1 cellular context compared by ENCODE assay signal in the genomic region with DNA sequence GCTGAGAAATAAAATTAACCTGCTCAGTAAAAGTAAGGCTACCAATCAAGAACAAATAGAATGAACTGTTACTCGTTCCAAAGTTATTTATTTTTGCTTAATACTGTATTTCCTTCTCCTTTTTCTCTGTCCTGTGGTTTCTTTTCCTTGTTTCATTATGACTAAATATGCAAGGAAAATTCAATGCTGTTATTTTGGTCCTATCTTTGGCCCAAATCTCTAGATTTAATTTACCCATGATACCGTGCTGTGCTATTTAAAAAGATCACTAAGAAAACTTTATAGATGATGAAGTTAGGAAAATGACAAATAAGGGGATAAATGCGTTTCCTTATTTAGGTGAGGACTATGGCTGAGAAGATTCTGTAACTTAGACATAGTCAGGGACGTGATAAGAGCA.
TF ChIP-seq lines count a peak whose summit lies in the region.

No MANE protein-coding gene starts in this region.

TF ChIP-seq in GM12878, 131 proteins besides CTCF, POLR2A, EP300 and RAD21:
- TF ChIP-seq, protein P1, sequence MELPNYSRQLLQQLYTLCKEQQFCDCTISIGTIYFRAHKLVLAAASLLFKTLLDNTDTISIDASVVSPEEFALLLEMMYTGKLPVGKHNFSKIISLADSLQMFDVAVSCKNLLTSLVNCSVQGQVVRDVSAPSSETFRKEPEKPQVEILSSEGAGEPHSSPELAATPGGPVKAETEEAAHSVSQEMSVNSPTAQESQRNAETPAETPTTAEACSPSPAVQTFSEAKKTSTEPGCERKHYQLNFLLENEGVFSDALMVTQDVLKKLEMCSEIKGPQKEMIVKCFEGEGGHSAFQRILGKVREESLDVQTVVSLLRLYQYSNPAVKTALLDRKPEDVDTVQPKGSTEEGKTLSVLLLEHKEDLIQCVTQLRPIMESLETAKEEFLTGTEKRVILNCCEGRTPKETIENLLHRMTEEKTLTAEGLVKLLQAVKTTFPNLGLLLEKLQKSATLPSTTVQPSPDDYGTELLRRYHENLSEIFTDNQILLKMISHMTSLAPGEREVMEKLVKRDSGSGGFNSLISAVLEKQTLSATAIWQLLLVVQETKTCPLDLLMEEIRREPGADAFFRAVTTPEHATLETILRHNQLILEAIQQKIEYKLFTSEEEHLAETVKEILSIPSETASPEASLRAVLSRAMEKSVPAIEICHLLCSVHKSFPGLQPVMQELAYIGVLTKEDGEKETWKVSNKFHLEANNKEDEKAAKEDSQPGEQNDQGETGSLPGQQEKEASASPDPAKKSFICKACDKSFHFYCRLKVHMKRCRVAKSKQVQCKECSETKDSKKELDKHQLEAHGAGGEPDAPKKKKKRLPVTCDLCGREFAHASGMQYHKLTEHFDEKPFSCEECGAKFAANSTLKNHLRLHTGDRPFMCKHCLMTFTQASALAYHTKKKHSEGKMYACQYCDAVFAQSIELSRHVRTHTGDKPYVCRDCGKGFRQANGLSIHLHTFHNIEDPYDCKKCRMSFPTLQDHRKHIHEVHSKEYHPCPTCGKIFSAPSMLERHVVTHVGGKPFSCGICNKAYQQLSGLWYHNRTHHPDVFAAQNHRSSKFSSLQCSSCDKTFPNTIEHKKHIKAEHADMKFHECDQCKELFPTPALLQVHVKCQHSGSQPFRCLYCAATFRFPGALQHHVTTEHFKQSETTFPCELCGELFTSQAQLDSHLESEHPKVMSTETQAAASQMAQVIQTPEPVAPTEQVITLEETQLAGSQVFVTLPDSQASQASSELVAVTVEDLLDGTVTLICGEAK (IDR thresholded peaks at IDR 0.05; ENCODE audit: borderline replicate concordance) = peak; percentile 53; the same call in 1 of the 2 replicates
- peak; percentile 54 for TF ChIP-seq RUNX3 (IDR thresholded peaks at IDR 0.05; ENCODE audit: low read length)
- TF ChIP-seq IKZF2 (IDR thresholded peaks at IDR 0.05) = no peak
- no peak for TF ChIP-seq ZZZ3 (IDR thresholded peaks at IDR 0.05; ENCODE audit: control insufficient read depth, insufficient read length, low read depth)
- TF ChIP-seq NBN (IDR thresholded peaks at IDR 0.05) = no peak
